ENCODE assay signal across 1 cellular context in the genomic region with DNA sequence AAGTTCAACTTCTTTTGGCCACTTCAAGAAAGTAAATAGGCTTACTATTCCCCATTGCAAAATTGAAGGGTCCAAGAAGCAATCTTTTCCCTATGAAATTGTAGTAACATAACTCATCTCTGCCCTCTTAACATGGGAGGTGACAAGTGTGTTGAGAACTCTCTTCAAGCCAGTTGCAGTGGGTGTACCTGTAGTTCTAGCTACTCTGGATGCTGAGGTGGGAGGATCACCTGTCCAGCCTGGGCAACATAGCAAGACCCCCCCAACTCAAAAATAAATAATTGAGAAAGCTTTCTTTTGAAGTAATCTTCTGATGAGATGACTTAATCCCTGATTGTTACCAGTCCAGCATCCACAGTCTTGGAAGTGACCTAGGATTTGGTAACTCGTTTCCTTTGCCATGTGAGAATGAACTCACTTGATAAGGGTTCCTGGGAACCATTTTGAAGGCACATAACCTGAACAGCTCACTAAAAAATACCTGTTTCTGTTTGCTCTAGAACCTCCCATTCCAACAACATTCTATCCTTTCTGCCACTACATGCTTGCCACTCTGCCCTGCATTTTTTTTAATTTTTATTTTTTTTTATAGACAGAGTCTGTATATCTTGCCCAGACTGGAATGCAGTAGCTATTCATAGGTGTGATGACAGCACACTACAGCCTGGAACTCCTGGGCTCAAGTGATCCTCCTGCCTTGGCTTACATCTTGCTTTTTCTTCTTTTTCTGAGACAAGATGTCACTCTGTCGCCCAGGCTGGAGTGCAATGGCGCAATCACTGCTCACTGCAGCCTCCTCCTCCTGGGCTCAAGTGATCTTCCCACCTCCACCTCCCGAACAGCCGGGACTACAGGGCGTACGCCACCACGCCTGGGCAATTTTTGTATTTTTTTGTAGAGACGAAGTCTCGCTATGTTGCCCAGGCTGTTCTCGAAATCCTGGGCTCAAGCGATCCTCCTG.
TF ChIP-seq lines count a peak whose summit lies in the region.

No MANE protein-coding gene starts in this region.

TF ChIP-seq in GM23338, 12 proteins besides CTCF, POLR2A, EP300 and RAD21 (continued from another document):
- TF ChIP-seq, protein P1, sequence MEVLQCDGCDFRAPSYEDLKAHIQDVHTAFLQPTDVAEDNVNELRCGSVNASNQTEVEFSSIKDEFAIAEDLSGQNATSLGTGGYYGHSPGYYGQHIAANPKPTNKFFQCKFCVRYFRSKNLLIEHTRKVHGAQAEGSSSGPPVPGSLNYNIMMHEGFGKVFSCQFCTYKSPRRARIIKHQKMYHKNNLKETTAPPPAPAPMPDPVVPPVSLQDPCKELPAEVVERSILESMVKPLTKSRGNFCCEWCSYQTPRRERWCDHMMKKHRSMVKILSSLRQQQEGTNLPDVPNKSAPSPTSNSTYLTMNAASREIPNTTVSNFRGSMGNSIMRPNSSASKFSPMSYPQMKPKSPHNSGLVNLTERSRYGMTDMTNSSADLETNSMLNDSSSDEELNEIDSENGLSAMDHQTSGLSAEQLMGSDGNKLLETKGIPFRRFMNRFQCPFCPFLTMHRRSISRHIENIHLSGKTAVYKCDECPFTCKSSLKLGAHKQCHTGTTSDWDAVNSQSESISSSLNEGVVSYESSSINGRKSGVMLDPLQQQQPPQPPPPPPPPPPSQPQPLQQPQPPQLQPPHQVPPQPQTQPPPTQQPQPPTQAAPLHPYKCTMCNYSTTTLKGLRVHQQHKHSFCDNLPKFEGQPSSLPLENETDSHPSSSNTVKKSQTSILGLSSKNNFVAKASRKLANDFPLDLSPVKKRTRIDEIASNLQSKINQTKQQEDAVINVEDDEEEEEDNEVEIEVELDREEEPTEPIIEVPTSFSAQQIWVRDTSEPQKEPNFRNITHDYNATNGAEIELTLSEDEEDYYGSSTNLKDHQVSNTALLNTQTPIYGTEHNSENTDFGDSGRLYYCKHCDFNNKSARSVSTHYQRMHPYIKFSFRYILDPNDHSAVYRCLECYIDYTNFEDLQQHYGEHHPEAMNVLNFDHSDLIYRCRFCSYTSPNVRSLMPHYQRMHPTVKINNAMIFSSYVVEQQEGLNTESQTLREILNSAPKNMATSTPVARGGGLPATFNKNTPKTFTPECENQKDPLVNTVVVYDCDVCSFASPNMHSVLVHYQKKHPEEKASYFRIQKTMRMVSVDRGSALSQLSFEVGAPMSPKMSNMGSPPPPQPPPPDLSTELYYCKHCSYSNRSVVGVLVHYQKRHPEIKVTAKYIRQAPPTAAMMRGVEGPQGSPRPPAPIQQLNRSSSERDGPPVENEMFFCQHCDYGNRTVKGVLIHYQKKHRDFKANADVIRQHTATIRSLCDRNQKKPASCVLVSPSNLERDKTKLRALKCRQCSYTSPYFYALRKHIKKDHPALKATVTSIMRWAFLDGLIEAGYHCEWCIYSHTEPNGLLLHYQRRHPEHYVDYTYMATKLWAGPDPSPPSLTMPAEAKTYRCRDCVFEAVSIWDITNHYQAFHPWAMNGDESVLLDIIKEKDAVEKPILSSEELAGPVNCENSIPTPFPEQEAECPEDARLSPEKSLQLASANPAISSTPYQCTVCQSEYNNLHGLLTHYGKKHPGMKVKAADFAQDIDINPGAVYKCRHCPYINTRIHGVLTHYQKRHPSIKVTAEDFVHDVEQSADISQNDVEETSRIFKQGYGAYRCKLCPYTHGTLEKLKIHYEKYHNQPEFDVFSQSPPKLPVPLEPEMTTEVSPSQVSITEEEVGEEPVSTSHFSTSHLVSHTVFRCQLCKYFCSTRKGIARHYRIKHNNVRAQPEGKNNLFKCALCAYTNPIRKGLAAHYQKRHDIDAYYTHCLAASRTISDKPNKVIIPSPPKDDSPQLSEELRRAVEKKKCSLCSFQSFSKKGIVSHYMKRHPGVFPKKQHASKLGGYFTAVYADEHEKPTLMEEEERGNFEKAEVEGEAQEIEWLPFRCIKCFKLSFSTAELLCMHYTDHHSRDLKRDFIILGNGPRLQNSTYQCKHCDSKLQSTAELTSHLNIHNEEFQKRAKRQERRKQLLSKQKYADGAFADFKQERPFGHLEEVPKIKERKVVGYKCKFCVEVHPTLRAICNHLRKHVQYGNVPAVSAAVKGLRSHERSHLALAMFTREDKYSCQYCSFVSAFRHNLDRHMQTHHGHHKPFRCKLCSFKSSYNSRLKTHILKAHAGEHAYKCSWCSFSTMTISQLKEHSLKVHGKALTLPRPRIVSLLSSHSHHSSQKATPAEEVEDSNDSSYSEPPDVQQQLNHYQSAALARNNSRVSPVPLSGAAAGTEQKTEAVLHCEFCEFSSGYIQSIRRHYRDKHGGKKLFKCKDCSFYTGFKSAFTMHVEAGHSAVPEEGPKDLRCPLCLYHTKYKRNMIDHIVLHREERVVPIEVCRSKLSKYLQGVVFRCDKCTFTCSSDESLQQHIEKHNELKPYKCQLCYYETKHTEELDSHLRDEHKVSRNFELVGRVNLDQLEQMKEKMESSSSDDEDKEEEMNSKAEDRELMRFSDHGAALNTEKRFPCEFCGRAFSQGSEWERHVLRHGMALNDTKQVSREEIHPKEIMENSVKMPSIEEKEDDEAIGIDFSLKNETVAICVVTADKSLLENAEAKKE (CRISPR knock-in tag; IDR thresholded peaks at IDR 0.05), result no peak
- TF ChIP-seq EZH2 (IDR thresholded peaks at IDR 0.05; ENCODE audit: low read depth, unreplicated experiment) (no peak), POLR2AphosphoS5 (IDR thresholded peaks at IDR 0.05; ENCODE audit: low read depth) (no peak)
